1 cellular context compared by ENCODE assay signal in the genomic region with DNA sequence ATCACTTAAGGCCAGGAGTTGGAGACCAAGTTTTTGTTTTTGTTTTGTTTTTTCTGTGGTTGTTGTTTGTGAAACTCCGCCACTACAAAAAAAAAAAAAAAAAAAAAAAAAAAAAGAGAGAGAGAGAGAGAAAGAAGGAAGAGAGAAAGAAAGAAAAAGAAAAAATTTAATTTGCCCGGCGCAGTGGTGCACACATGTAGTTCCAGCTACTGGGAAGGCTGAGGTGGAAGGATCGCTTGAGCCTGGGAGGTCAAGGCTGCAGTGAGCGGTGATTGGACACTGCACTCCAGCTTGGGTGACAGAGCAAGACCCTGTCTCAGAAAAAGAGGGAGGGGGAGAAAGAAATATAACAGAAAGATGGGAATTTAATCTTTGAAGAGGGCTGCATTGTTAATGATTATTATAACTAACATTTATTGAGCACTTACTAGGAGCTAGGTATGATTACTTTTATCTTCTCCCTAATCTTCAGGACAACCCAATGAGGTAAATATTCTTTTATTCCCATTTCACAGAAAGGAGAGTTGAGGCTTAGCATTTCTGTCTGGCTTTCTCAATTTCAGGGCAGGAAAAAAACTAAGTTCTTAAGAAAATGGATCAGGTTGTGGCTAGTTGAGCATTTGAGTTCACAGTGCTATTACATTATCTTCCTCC.
A peak's percentile ranks its signal among the peaks of the same experiment; 100 is the strongest.
TF ChIP-seq lines count a peak whose summit lies in the region.

No MANE protein-coding gene starts in this region.

TF ChIP-seq in K562, 482 proteins besides CTCF, POLR2A, EP300 and RAD21 (continued from another document):
- TF ChIP-seq, protein P1, sequence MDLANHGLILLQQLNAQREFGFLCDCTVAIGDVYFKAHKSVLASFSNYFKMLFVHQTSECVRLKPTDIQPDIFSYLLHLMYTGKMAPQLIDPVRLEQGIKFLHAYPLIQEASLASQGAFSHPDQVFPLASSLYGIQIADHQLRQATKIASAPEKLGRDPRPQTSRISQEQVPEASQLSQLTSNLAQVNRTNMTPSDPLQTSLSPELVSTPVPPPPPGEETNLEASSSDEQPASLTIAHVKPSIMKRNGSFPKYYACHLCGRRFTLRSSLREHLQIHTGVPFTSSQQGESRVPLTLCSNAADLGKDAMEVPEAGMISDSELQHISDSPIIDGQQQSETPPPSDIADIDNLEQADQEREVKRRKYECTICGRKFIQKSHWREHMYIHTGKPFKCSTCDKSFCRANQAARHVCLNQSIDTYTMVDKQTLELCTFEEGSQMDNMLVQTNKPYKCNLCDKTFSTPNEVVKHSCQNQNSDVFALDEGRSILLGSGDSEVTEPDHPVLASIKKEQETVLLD (IDR thresholded peaks at IDR 0.05): no peak
- TF ChIP-seq ADNP (tag; IDR thresholded peaks at IDR 0.05) (peak; percentile 97), NCOA6 (IDR thresholded peaks at IDR 0.05) (0 out of 2 replicates have a peak, but pooled peaks have one; percentile 12), BCL6 (CRISPR knock-in tag; IDR thresholded peaks at IDR 0.05) (no peak), DNMT1 (IDR thresholded peaks at IDR 0.05) (0 out of 2 replicates have a peak, but pooled peaks have one; percentile 36), E2F3 (CRISPR knock-in tag; IDR thresholded peaks at IDR 0.05) (no peak), ZNF507 (tag; conservative IDR thresholded peaks at IDR 0.05) (no peak)
- TF ChIP-seq, protein P2, sequence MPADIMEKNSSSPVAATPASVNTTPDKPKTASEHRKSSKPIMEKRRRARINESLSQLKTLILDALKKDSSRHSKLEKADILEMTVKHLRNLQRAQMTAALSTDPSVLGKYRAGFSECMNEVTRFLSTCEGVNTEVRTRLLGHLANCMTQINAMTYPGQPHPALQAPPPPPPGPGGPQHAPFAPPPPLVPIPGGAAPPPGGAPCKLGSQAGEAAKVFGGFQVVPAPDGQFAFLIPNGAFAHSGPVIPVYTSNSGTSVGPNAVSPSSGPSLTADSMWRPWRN (IDR thresholded peaks at IDR 0.05; ENCODE audit: low read depth): no peak
